19 cellular contexts compared by ENCODE assay signal in the genomic region with DNA sequence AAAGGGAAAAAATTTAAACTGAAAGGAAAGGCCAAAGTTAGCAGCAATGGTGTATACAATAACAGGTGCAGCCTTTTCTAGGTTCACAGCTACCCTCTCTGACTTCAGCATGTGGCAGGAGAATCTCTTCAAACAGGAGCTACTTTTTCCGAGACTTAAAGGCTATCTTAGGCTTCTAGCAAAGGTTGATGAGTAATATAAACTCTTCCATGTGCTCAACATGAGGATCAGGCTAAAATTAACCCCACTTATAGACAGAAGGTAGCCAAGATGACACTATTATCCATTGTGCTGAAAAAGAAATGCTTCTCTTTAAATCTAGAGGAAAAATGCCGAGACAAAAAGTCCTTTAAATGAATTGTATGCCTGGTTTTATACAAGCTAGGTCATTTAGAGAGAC.
DNase-seq lines count a peak whose midpoint lies in the region; ATAC-seq and TF ChIP-seq lines count a peak whose summit lies in the region.
"Had no signal": no experiment of that assay in that cellular context is flagged by ENCODE, and none has a peak within 500 bp of the region (broad histone marks: within the 10 kb centered on the region; RNA-seq: fewer than 3 reads in every experiment).

No MANE protein-coding gene starts in this region.

- no peak overlapping the region for H3K27ac Mint-ChIP-seq in MCF 10A (ENCODE audit: low read depth, unreplicated experiment)
- H3K27ac Mint-ChIP-seq in neural crest cell (ENCODE audit: unreplicated experiment), result no peak overlapping the region

- intact Hi-C loops in breast epithelium (cut with DNase I; ENCODE audit: low total_unique reads), result no loop called here
- intact Hi-C loops in MCF 10A (cut with micrococcal nuclease), result no loop called here
- intact Hi-C loops in ascending aorta (cut with DNase I), result no loop called here

- H3K27me3 ChIP-seq in breast epithelium (no peaks in the 10 kb centered on the region), ascending aorta (no peaks in the 10 kb centered on the region), tibial nerve (no peaks in the 10 kb centered on the region), suprapubic skin (no peaks in the 10 kb centered on the region), hepatocyte (no peaks in the 10 kb centered on the region)
- H3K27me3 ChIP-seq: BLaER1 treated with 17β-estradiol and CSF1 and Interleukin-3, amounts not matched to agents 10 nM and 100 nM had no signal

- no peak for TF ChIP-seq POLR2A in breast epithelium (IDR thresholded peaks at IDR 0.05)
- no peak for TF ChIP-seq POLR2A in tibial nerve (IDR thresholded peaks at IDR 0.05)
- no peak for TF ChIP-seq POLR2A in suprapubic skin (IDR thresholded peaks at IDR 0.05)

- H3K9me3 Mint-ChIP-seq in MCF 10A (ENCODE audit: unreplicated experiment), result no peaks in the 10 kb centered on the region
- no peaks in the 10 kb centered on the region for H3K9me3 Mint-ChIP-seq in neural crest cell

- H3K4me2 ChIP-seq in hepatocyte, result no peak overlapping the region
- H3K4me2 ChIP-seq: A549 had no signal

- CTCF ChIA-PET in MCF 10A (lab: Yijun Ruan, JAX), result interaction anchor here (0.5 kb wide), 1 partner anchor 27 kb away, joined by 3 read pairs; no protein-coding TSS in a partner anchor

- H3K27me3 Mint-ChIP-seq in MCF 10A (ENCODE audit: insufficient read depth, unreplicated experiment) (no peaks in the 10 kb centered on the region), neural crest cell (ENCODE audit: low read depth) (no peaks in the 10 kb centered on the region)

- TF ChIP-seq EP300 in tibial nerve (IDR thresholded peaks at IDR 0.05) (no peak), suprapubic skin (IDR thresholded peaks at IDR 0.05) (no peak)

- H3K4me3 Mint-ChIP-seq in MCF 10A (ENCODE audit: unreplicated experiment), result no peak overlapping the region
- H3K4me3 Mint-ChIP-seq in neural crest cell, result peak overlapping the region; percentile 11

- no peak for ATAC-seq in GM21529 (IDR thresholded peaks at IDR 0.05; ENCODE audit: unreplicated experiment)
- ATAC-seq: A549 had no signal

- H3K9me2 ChIP-seq in hepatocyte (replicated peaks; ENCODE audit: insufficient read depth), result no peaks in the 10 kb centered on the region

- H3K36me3 ChIP-seq in breast epithelium (no peaks in the 10 kb centered on the region), ascending aorta (no peaks in the 10 kb centered on the region), tibial nerve (no peaks in the 10 kb centered on the region), suprapubic skin (no peaks in the 10 kb centered on the region), hepatocyte (replicated peaks; ENCODE audit: insufficient read depth, low read depth) (no peaks in the 10 kb centered on the region)
- H3K36me3 ChIP-seq: BLaER1 treated with 17β-estradiol and CSF1 and Interleukin-3, amounts not matched to agents 10 nM and 100 nM had no signal

- H3K27ac ChIP-seq in breast epithelium, result peak overlapping the region; percentile 32 to 73
- peak overlapping the region; percentile 10 to 69 for H3K27ac ChIP-seq in ascending aorta
- peak overlapping the region in 3 of 4 donors; percentile 4 to 61 (median 23) for H3K27ac ChIP-seq in tibial nerve
- H3K27ac ChIP-seq in suprapubic skin, result no peak overlapping the region
- no peak overlapping the region for H3K27ac ChIP-seq in hepatocyte

- H3K4me1 ChIP-seq in breast epithelium (no peaks in the 10 kb centered on the region), ascending aorta (peaks cover 4 to 30% of the 10 kb centered on the region in 2 donors), tibial nerve (peaks cover 0 to 42% (median 14%) of the 10 kb centered on the region in 4 donors), suprapubic skin (peaks cover 21% of the 10 kb centered on the region), hepatocyte (ENCODE audit: insufficient read depth) (peaks cover 31% of the 10 kb centered on the region)

- DNase-seq in breast epithelium (ENCODE audit: low spot score in 2 of 2), result no peak
- no peak for DNase-seq in MCF 10A (ENCODE audit: unreplicated experiment)
- DNase-seq in ascending aorta (ENCODE audit: low spot score in 2 of 2), result no peak
- DNase-seq in neural crest cell (ENCODE audit: low read depth, low spot score), result no peak
- no peak for DNase-seq in tibial nerve (ENCODE audit: low spot score in 2 of 2)
- DNase-seq in suprapubic skin (ENCODE audit: low spot score in 2 of 2), result no peak
- DNase-seq in hepatocyte (ENCODE audit: low spot score), result no peak
- DNase-seq: activated CD4-positive, alpha-beta T cell treated with anti-CD3 and anti-CD28 coated beads for 48 hours; activated effector memory CD4-positive, alpha-beta T cell treated with Interleukin-2 at 50 U/mL for 16 hours; DMS153; Karpas-422; left cardiac atrium; midbrain; NCI-H1436 treated with DMSO at 0.1 percent for 48 hours; NCI-H446; T-helper 9 cell had no signal

- WGBS in tibial nerve, 2 donors, result 69% methylated on average over 2 of the region's 2 CpGs
- 81% methylated on average over 2 of the region's 2 CpGs for WGBS in suprapubic skin
- WGBS in hepatocyte (ENCODE audit: low lambda C conversion rate, missing lambda C conversion rate), result 91% methylated on average over 2 of the region's 2 CpGs

- H3K79me2 ChIP-seq in hepatocyte, result no peaks in the 10 kb centered on the region

- no peaks in the 10 kb centered on the region for H3K4me1 Mint-ChIP-seq in MCF 10A (ENCODE audit: insufficient read depth, unreplicated experiment)
- peaks cover 62% of the 10 kb centered on the region for H3K4me1 Mint-ChIP-seq in neural crest cell

- POLR2A ChIA-PET in MCF 10A (lab: Yijun Ruan, JAX), result interaction anchor here (1.1 kb wide), 1 partner anchor 60 kb away, joined by 3 read pairs; no protein-coding TSS in a partner anchor

- no peaks in the 10 kb centered on the region for H3K36me3 Mint-ChIP-seq in MCF 10A (ENCODE audit: insufficient read depth, unreplicated experiment)
- H3K36me3 Mint-ChIP-seq in neural crest cell (ENCODE audit: low read depth), result no peaks in the 10 kb centered on the region

- H3K4me3 ChIP-seq in breast epithelium, result no peak overlapping the region
- H3K4me3 ChIP-seq in ascending aorta, result no peak overlapping the region
- no peak overlapping the region for H3K4me3 ChIP-seq in tibial nerve
- H3K4me3 ChIP-seq in suprapubic skin, result no peak overlapping the region
- no peak overlapping the region for H3K4me3 ChIP-seq in hepatocyte
- H3K4me3 ChIP-seq: A549; BLaER1 treated with 17β-estradiol and CSF1 and Interleukin-3, amounts not matched to agents 10 nM and 100 nM had no signal

- no TSS peak for BruUV-seq in MCF 10A (replicated peaks; lab: Mats Ljungman, UMichigan)

- H2AFZ ChIP-seq in hepatocyte, result no peak overlapping the region

- H4K20me1 ChIP-seq in hepatocyte (ENCODE audit: insufficient read depth, poor library complexity, severe bottlenecking), result no peaks in the 10 kb centered on the region
- H4K20me1 ChIP-seq: BLaER1 treated with 17β-estradiol and CSF1 and Interleukin-3, amounts not matched to agents 10 nM and 100 nM had no signal

- TF ChIP-seq CTCF in breast epithelium (IDR thresholded peaks at IDR 0.05), result no peak
- no peak for TF ChIP-seq CTCF in MCF 10A (IDR thresholded peaks at IDR 0.05; ENCODE audit: unreplicated experiment)
- no peak for TF ChIP-seq CTCF in ascending aorta (IDR thresholded peaks at IDR 0.05)
- no peak for TF ChIP-seq CTCF in neural crest cell (conservative IDR thresholded peaks at IDR 0.05)
- TF ChIP-seq CTCF in tibial nerve (IDR thresholded peaks at IDR 0.05), result no peak
- no peak for TF ChIP-seq CTCF in suprapubic skin (IDR thresholded peaks at IDR 0.05)
- TF ChIP-seq CTCF in hepatocyte (IDR thresholded peaks at IDR 0.05; ENCODE audit: poor library complexity), result no peak

- H3K9me3 ChIP-seq in breast epithelium (no peaks in the 10 kb centered on the region), ascending aorta (no peaks in the 10 kb centered on the region), tibial nerve (no peaks in the 10 kb centered on the region), suprapubic skin (no peaks in the 10 kb centered on the region), hepatocyte (ENCODE audit: low read depth) (no peaks in the 10 kb centered on the region)
- H3K9me3 ChIP-seq: A549; BLaER1 treated with 17β-estradiol and CSF1 and Interleukin-3, amounts not matched to agents 10 nM and 100 nM had no signal

Comparison
In these comparisons a context has a peak if more than half of its experiments do, and no peak if none do; other contexts are left out.
1. H3K27ac ChIP-seq: peak in breast epithelium (2 of 2), ascending aorta (2 of 2) and tibial nerve (3 of 4); none in suprapubic skin (single experiment) and hepatocyte (single experiment).